29 cellular contexts compared by ENCODE assay signal in genomic region chr22:28366856-28367255, GRCh38.
"Had no signal": no experiment of that assay in that cellular context is flagged by ENCODE, and none has a peak within 500 bp of the region (broad histone marks: within the 10 kb centered on the region; RNA-seq: fewer than 3 reads in every experiment).

No MANE protein-coding gene starts in this region.

- ATAC-seq: activated CD8-positive, alpha-beta T cell treated with anti-CD3 and anti-CD28 coated beads for 36 hours; activated naive CD4-positive, alpha-beta T cell treated with anti-CD3 and anti-CD28 coated beads, Interleukin-2, amount 50 U/mL, for 72 hours; activated T-cell treated with anti-CD3 and anti-CD28 coated beads, Interleukin-2, amount 50 U/mL, for 4 hours; activated T-cell treated with anti-CD3 and anti-CD28 coated beads, Interleukin-2, amount 50 U/mL, for 72 hours; activated T-helper 17 cell treated with anti-CD3 and anti-CD28 coated beads, Interleukin-2, amount 50 U/mL, for 72 hours; body of pancreas had no signal

- DNase-seq: activated B cell treated with CpG ODN at 0.5 μM for 24 hours; activated CD4-positive, alpha-beta memory T cell treated with anti-CD3 and anti-CD28 coated beads for 36 hours; activated CD4-positive, alpha-beta T cell treated with anti-CD3 and anti-CD28 coated beads for 4 hours; activated CD4-positive, alpha-beta T cell treated with anti-CD3 and anti-CD28 coated beads, Interleukin-2, amount 10 ng/mL, durations not matched to agents 24 days and 14 days; activated CD4-positive, alpha-beta T cell treated with anti-CD3 and anti-CD28 coated beads, Interleukin-2, amount 50 U/mL, for 1 hour; activated CD4-positive, alpha-beta T cell treated with anti-CD3 and anti-CD28 coated beads, Interleukin-2, amount 50 U/mL, for 4 hours; activated CD4-positive, CD25-positive, alpha-beta regulatory T cell treated with anti-CD3 and anti-CD28 coated beads, Interleukin-2, amount 50 U/mL, for 72 hours; activated CD8-positive, alpha-beta memory T cell treated with anti-CD3 and anti-CD28 coated beads, Interleukin-2, amount 50 U/mL, for 4 hours; activated CD8-positive, alpha-beta T cell treated with anti-CD3 and anti-CD28 coated beads for 36 hours; activated effector memory CD4-positive, alpha-beta T cell treated with anti-CD3 and anti-CD28 coated beads, Interleukin-2, amount 50 U/mL, for 16 hours; activated gamma-delta T cell treated with Interleukin-2 at 50 U/mL for 16 hours; activated naive CD4-positive, alpha-beta T cell; activated naive CD4-positive, alpha-beta T cell treated with anti-CD3 and anti-CD28 coated beads for 36 hours; activated naive CD4-positive, alpha-beta T cell treated with anti-CD3 and anti-CD28 coated beads, Interleukin-2, amount 50 U/mL, for 16 hours; activated naive CD8-positive, alpha-beta T cell treated with anti-CD3 and anti-CD28 coated beads for 36 hours; activated T-cell treated with anti-CD3 and anti-CD28 coated beads for 4 hours; activated T-cell treated with anti-CD3 and anti-CD28 coated beads, Interleukin-2, amount 50 U/mL, for 1 hour; activated T-cell treated with anti-CD3 and anti-CD28 coated beads, Interleukin-2, amount 50 U/mL, for 4 hours; activated T-cell treated with anti-CD3 and anti-CD28 coated beads, Interleukin-2, amount 50 U/mL, for 72 hours; adrenal gland; amniotic stem cell; aorta; body of pancreas; brain microvascular endothelial cell; central memory CD4-positive, alpha-beta T cell; T-helper 2 cell; T-helper 9 cell had no signal
